1 cellular context compared by ENCODE assay signal in the genomic region with DNA sequence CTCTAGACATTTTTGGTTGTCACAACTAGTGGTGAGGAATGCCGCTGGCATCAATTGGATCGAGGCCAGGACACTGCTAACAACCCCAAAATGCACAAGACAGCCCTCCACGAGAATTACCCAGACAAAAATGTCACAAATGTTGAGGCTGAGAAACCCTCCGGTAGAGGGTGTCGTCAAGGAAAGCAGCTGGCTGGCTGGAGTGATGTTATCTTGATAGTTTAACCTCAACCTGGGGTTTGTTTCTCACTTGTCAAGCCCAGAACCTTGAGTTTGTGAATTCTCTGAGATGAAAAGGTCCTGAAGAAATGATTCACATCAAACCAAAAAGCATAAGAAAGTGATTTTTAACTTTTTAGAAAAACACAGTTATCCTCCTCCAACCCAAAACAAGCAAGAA.
TF ChIP-seq lines count a peak whose summit lies in the region.

No MANE protein-coding gene starts in this region.

TF ChIP-seq in SK-N-SH, 30 proteins besides CTCF, POLR2A, EP300 and RAD21 (continued from another document):
- TF ChIP-seq EZH2phosphoT487 (IDR thresholded peaks at IDR 0.05; ENCODE audit: borderline replicate concordance, low read depth) (no peak), FOXM1 (IDR thresholded peaks at IDR 0.05; ENCODE audit: low read depth) (no peak), MXI1 (IDR thresholded peaks at IDR 0.05; ENCODE audit: low read depth, low read length) (no peak), NFIC (IDR thresholded peaks at IDR 0.05; ENCODE audit: borderline replicate concordance) (no peak), TEAD4 (IDR thresholded peaks at IDR 0.05; ENCODE audit: borderline replicate concordance, insufficient read depth) (no peak)
- TF ChIP-seq, protein P1, sequence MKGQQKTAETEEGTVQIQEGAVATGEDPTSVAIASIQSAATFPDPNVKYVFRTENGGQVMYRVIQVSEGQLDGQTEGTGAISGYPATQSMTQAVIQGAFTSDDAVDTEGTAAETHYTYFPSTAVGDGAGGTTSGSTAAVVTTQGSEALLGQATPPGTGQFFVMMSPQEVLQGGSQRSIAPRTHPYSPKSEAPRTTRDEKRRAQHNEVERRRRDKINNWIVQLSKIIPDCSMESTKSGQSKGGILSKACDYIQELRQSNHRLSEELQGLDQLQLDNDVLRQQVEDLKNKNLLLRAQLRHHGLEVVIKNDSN (IDR thresholded peaks at IDR 0.05; ENCODE audit: borderline replicate concordance, low read depth), result no peak
- TF ChIP-seq, protein P2, sequence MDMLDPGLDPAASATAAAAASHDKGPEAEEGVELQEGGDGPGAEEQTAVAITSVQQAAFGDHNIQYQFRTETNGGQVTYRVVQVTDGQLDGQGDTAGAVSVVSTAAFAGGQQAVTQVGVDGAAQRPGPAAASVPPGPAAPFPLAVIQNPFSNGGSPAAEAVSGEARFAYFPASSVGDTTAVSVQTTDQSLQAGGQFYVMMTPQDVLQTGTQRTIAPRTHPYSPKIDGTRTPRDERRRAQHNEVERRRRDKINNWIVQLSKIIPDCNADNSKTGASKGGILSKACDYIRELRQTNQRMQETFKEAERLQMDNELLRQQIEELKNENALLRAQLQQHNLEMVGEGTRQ (IDR thresholded peaks at IDR 0.05; ENCODE audit: borderline replicate concordance, low read depth, low read length), result no peak
